16 cellular contexts compared by ENCODE assay signal in genomic region chr7:103141753-103142404, GRCh38. TPM values are rescaled to one million over a fixed set of nuclear protein-coding genes. Genes with fewer than 3 reads are reported as not detected.
DNase-seq lines count a peak whose midpoint lies in the region; ATAC-seq, FAIRE-seq and TF ChIP-seq lines count a peak whose summit lies in the region.
"Had no signal": no experiment of that assay in that cellular context is flagged by ENCODE, and none has a peak within 500 bp of the region (broad histone marks: within the 10 kb centered on the region; RNA-seq: fewer than 3 reads in every experiment).

No MANE protein-coding gene starts in this region.

- DNase-seq in GM23338 (ENCODE audit: low spot score) = no peak
- peak; percentile 59 for DNase-seq in RCC 7860 (ENCODE audit: low spot score)
- peak; percentile 58 for DNase-seq in bronchial epithelial cell (ENCODE audit: low read depth)
- DNase-seq in omental fat pad (ENCODE audit: low spot score) = no peak
- no peak for DNase-seq in NCI-H774 (lab: John Stamatoyannopoulos, UW)
- no peak for DNase-seq in NCI-H1105 treated with DMSO at 0.1 percent for 48 hours (lab: John Stamatoyannopoulos, UW)
- no peak for DNase-seq in activated CD4-positive, alpha-beta T cell treated with anti-CD3 and anti-CD28 coated beads, Interleukin-2, amount 50 U/mL, for 1 hour
- DNase-seq in NCI-H2171 treated with DMSO at 0.1 percent for 48 hours (lab: John Stamatoyannopoulos, UW) = no peak
- DNase-seq: head of caudate nucleus; NCI-H1417; NCI-H446; ovary; stimulated activated naive CD4-positive, alpha-beta T cell treated with Interleukin-2 at 50 U/mL for 16 hours had no signal

- no peaks in the 10 kb centered on the region for H3F3A ChIP-seq in GM23338 (replicated peaks; ENCODE audit: low read depth)

- peak; percentile 67 for FAIRE-seq in RCC 7860 (lab: Jason Lieb, UNC)
- FAIRE-seq in bronchial epithelial cell (lab: Jason Lieb, UNC) = no peak
- FAIRE-seq: keratinocyte had no signal

- peak overlapping the region; percentile 58; the same call in 1 of the 2 replicates for H3K27ac Mint-ChIP-seq in GM23338
- H3K27ac Mint-ChIP-seq: activated naive CD4-positive, alpha-beta T cell treated with anti-CD3 and anti-CD28 coated beads, Interleukin-2, amount 50 U/mL, for 24 hours had no signal

- no peak overlapping the region for H3K4me2 ChIP-seq in GM23338

- no peak overlapping the region for H3K27ac ChIP-seq in GM23338 (ENCODE audit: low read depth)
- H3K27ac ChIP-seq: ovary had no signal

- no peaks in the 10 kb centered on the region for H4K20me1 ChIP-seq in GM23338 (replicated peaks; ENCODE audit: insufficient read depth)

- H3K36me3 Mint-ChIP-seq in GM23338 (ENCODE audit: low read depth) = peaks cover 12% of the 10 kb centered on the region

- no peak overlapping the region for H2AFZ ChIP-seq in GM23338

- H3K4me1 Mint-ChIP-seq in GM23338 = peaks cover 24% of the 10 kb centered on the region

- peaks cover 10% of the 10 kb centered on the region for H3K4me1 ChIP-seq in GM23338 (ENCODE audit: insufficient read depth)

- peaks cover 44% of the 10 kb centered on the region for H3K79me2 ChIP-seq in GM23338 (replicated peaks; ENCODE audit: insufficient read depth)

- no peak for TF ChIP-seq CTCF in GM23338 (conservative IDR thresholded peaks at IDR 0.05; ENCODE audit: low read depth in 2 of 2)
- TF ChIP-seq CTCF in bronchial epithelial cell (IDR thresholded peaks at IDR 0.05; ENCODE audit: insufficient read depth, low read length, severe bottlenecking) = no peak
- TF ChIP-seq CTCF in omental fat pad (IDR thresholded peaks at IDR 0.05) = no peak

- no peak overlapping the region for H3K4me3 Mint-ChIP-seq in GM23338
- H3K4me3 Mint-ChIP-seq: activated naive CD4-positive, alpha-beta T cell treated with anti-CD3 and anti-CD28 coated beads, Interleukin-2, amount 50 U/mL, for 24 hours had no signal

- no peaks in the 10 kb centered on the region for H3K27me3 ChIP-seq in GM23338 (ENCODE audit: insufficient read depth)
- H3K27me3 ChIP-seq in bronchial epithelial cell (ENCODE audit: control insufficient read depth, insufficient read depth, low read length) = no peaks in the 10 kb centered on the region
- H3K27me3 ChIP-seq: ovary had no signal

- H3K27me3 Mint-ChIP-seq in GM23338 (ENCODE audit: insufficient read depth, low read depth, poor library complexity) = peaks cover 2% of the 10 kb centered on the region
- H3K27me3 Mint-ChIP-seq: activated naive CD4-positive, alpha-beta T cell treated with anti-CD3 and anti-CD28 coated beads, Interleukin-2, amount 50 U/mL, for 24 hours had no signal

- H3K9me3 Mint-ChIP-seq in GM23338 = no peaks in the 10 kb centered on the region
- H3K9me3 Mint-ChIP-seq: activated naive CD4-positive, alpha-beta T cell treated with anti-CD3 and anti-CD28 coated beads, Interleukin-2, amount 50 U/mL, for 24 hours had no signal

- ATAC-seq in GM23338 (peak; percentile 66), omental fat pad (ENCODE audit: low FRiP score) (peak; percentile 92)

- H3K9me2 ChIP-seq in GM23338 (ENCODE audit: insufficient read depth) = no peaks in the 10 kb centered on the region

- H3K4me3 ChIP-seq in GM23338 (no peak overlapping the region), bronchial epithelial cell (ENCODE audit: low read depth, low read length) (no peak overlapping the region)
- H3K4me3 ChIP-seq: HAP-1, ovary had no signal

- H3K36me3 ChIP-seq in GM23338 (ENCODE audit: insufficient read depth) (no peaks in the 10 kb centered on the region), bronchial epithelial cell (ENCODE audit: control insufficient read depth, insufficient read depth, low read length) (no peaks in the 10 kb centered on the region)
- H3K36me3 ChIP-seq: HAP-1, ovary had no signal

TF ChIP-seq in GM23338, 12 proteins besides CTCF, POLR2A, EP300 and RAD21 (continues in another document):
- TF ChIP-seq ZNF462 (CRISPR knock-in tag; IDR thresholded peaks at IDR 0.05) (no peak), STAT1 (IDR thresholded peaks at IDR 0.05; ENCODE audit: unreplicated experiment) (no peak), POLR2AphosphoS5 (IDR thresholded peaks at IDR 0.05; ENCODE audit: low read depth) (no peak), JUNB (IDR thresholded peaks at IDR 0.05; ENCODE audit: unreplicated experiment) (no peak), EZH2phosphoT487 (IDR thresholded peaks at IDR 0.05; ENCODE audit: unreplicated experiment) (no peak), ZNF331 (CRISPR knock-in tag; IDR thresholded peaks at IDR 0.05; ENCODE audit: low read depth) (no peak), NANOG (IDR thresholded peaks at IDR 0.05; ENCODE audit: borderline replicate concordance) (no peak)
- TF ChIP-seq, protein P1, sequence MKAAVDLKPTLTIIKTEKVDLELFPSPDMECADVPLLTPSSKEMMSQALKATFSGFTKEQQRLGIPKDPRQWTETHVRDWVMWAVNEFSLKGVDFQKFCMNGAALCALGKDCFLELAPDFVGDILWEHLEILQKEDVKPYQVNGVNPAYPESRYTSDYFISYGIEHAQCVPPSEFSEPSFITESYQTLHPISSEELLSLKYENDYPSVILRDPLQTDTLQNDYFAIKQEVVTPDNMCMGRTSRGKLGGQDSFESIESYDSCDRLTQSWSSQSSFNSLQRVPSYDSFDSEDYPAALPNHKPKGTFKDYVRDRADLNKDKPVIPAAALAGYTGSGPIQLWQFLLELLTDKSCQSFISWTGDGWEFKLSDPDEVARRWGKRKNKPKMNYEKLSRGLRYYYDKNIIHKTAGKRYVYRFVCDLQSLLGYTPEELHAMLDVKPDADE (IDR thresholded peaks at IDR 0.05) = no peak

RNA-seq across cellular contexts. Expression of gene NAPEPLD, which starts 7.0 kb away (rescaled TPM):
- 9.4 and 12.2 TPM in 2 replicates for total RNA-seq in GM23338 (2014; rRNA removed; shearing (Covaris generic))
- 9.4 and 10.7 TPM in 2 replicates for polyA plus RNA-seq in GM23338 (2016; fragmentation: Nextera tagmentation; extraction: Ambion mirVana)
- 1.4 and 2.6 TPM in 2 replicates for total RNA-seq in bronchial epithelial cell
- 10 to 100 TPM in 2 of 4 donors, 1 to 10 TPM in 2; 5.9 to 13.1 (median 8.6) TPM for total RNA-seq in omental fat pad

Comparison
In these comparisons a context has a peak if more than half of its experiments do, and no peak if none do; other contexts are left out.
1. DNase-seq: peak in RCC 7860 (single experiment) and bronchial epithelial cell (single experiment); none in GM23338 (single experiment), omental fat pad (single experiment), NCI-H774 (single experiment), NCI-H1105 treated with DMSO at 0.1 percent for 48 hours (single experiment), activated CD4-positive, alpha-beta T cell treated with anti-CD3 and anti-CD28 coated beads, Interleukin-2, amount 50 U/mL, for 1 hour (single experiment) and NCI-H2171 treated with DMSO at 0.1 percent for 48 hours (single experiment).